ENCODE assay signal across 8 cellular contexts in genomic region chr12:96400631-96401060, GRCh38. TPM values are rescaled to one million over a fixed set of nuclear protein-coding genes. Genes with fewer than 3 reads are reported as not detected.
A peak's percentile ranks its signal among the peaks of the same experiment; 100 is the strongest.
DNase-seq lines count a peak whose midpoint lies in the region; ATAC-seq, FAIRE-seq and TF ChIP-seq lines count a peak whose summit lies in the region.

No MANE protein-coding gene starts in this region.

- H3K4me3 Mint-ChIP-seq in neural crest cell: peak overlapping the region; percentile 88

- no peaks in the 10 kb centered on the region for H3K27me3 ChIP-seq in BJ (ENCODE audit: control insufficient read depth, insufficient read depth, low read length)
- no peaks in the 10 kb centered on the region for H3K27me3 ChIP-seq in SU-DHL-6 (ENCODE audit: low read length)
- no peaks in the 10 kb centered on the region for H3K27me3 ChIP-seq in esophagus muscularis mucosa

- no peaks in the 10 kb centered on the region for H3K9me2 ChIP-seq in SU-DHL-6 (replicated peaks; ENCODE audit: insufficient read depth, low read length)

- no peak for FAIRE-seq in GM12892 (lab: Jason Lieb, UNC)

- POLR2A ChIA-PET in BJ (lab: Charles Lee): interaction anchor here (0.5 kb wide), 1 partner anchor 144 kb away, joined by 3 read pairs; no protein-coding TSS in a partner anchor
- POLR2A ChIA-PET in GM10248 (lab: Yijun Ruan, JAX): interaction anchor here (1.4 kb wide), 1 partner anchor 25 kb away, joined by 3 read pairs; no protein-coding TSS in a partner anchor

- no peak for DNase-seq in BJ (ENCODE audit: low read depth)
- DNase-seq in esophagus muscularis mucosa (ENCODE audit: extremely low spot score): no peak
- no peak for DNase-seq in neural crest cell (ENCODE audit: low read depth, low spot score)
- no peak for DNase-seq in GM10248 (ENCODE audit: extremely low spot score)
- no peak for DNase-seq in GM12892 (ENCODE audit: insufficient read length)

- peak overlapping the region; percentile 23 for H3K27ac Mint-ChIP-seq in neural crest cell (ENCODE audit: unreplicated experiment)

- H3K4me1 ChIP-seq in esophagus muscularis mucosa: peaks cover 9 to 36% (median 32%) of the 10 kb centered on the region in 4 donors

- peaks cover 27% of the 10 kb centered on the region for H3F3A ChIP-seq in SU-DHL-6 (ENCODE audit: insufficient read depth)

- H4K20me1 ChIP-seq in SU-DHL-6 (ENCODE audit: low read depth, low read length): peaks cover 23% of the 10 kb centered on the region

- H3K9me3 Mint-ChIP-seq in neural crest cell: no peaks in the 10 kb centered on the region

- peaks cover 43% of the 10 kb centered on the region for H3K79me2 ChIP-seq in SU-DHL-6 (ENCODE audit: insufficient read depth, low read length)

- CTCF ChIA-PET in BJ (lab: Yijun Ruan, JAX): interaction anchor here (0.7 to 7.3 kb wide), 16 partner anchors 10 to 189 kb away, joined by 3 to 42 read pairs (median 4); no protein-coding TSS in a partner anchor
- CTCF ChIA-PET in GM10248 (lab: Yijun Ruan, JAX): interaction anchor here (1.0 to 4.9 kb wide), 22 partner anchors 8 to 339 kb away, joined by 3 to 44 read pairs (median 4); partner anchors contain the start of gene CFAP54

- H3K4me2 ChIP-seq in SU-DHL-6 (ENCODE audit: low read depth, low read length, poor library complexity, severe bottlenecking): peak overlapping the region; percentile 98

- TF ChIP-seq POLR2A in esophagus muscularis mucosa (IDR thresholded peaks at IDR 0.05; ENCODE audit: low read depth): no peak
- no peak for TF ChIP-seq POLR2A in GM12892 (IDR thresholded peaks at IDR 0.05; ENCODE audit: low read depth, low read length)

- H3K4me1 Mint-ChIP-seq in neural crest cell: peaks cover 36% of the 10 kb centered on the region

- peak overlapping the region; percentile 87 for H2AFZ ChIP-seq in SU-DHL-6 (ENCODE audit: low read depth, low read length, severe bottlenecking)

- H3K4me3 ChIP-seq in BJ (ENCODE audit: low read depth, low read length) (peak overlapping the region; percentile 80), SU-DHL-6 (ENCODE audit: insufficient read depth, low read length, poor library complexity, severe bottlenecking) (peak overlapping the region; percentile 54), esophagus muscularis mucosa (peak overlapping the region; percentile 94 to 98 (median 96))

- TF ChIP-seq CTCF in BJ (IDR thresholded peaks at IDR 0.05; ENCODE audit: insufficient read depth, low read depth, low read length) (no peak), SU-DHL-6 (IDR thresholded peaks at IDR 0.05; ENCODE audit: insufficient read depth, low read length, poor library complexity, severe bottlenecking) (no peak), esophagus muscularis mucosa (IDR thresholded peaks at IDR 0.05) (no peak), neural crest cell (conservative IDR thresholded peaks at IDR 0.05) (no peak), GM10248 (IDR thresholded peaks at IDR 0.05; ENCODE audit: control extremely low read depth, extremely low read depth, low read depth, missing control alignments) (no peak)

- no peaks in the 10 kb centered on the region for H3K36me3 Mint-ChIP-seq in neural crest cell (ENCODE audit: low read depth)

- H3K27me3 Mint-ChIP-seq in neural crest cell (ENCODE audit: low read depth): no peaks in the 10 kb centered on the region

- H3K9me3 ChIP-seq in SU-DHL-6 (ENCODE audit: insufficient read depth, low read length) (no peaks in the 10 kb centered on the region), esophagus muscularis mucosa (no peaks in the 10 kb centered on the region)

- ATAC-seq in GM18873 (IDR thresholded peaks at IDR 0.05; ENCODE audit: low FRiP score, unreplicated experiment) (peak; percentile 8), HG03280 (IDR thresholded peaks at IDR 0.05; ENCODE audit: unreplicated experiment) (peak; percentile 2)

- intact Hi-C loops in esophagus muscularis mucosa (cut with DNase I): loop anchor here (5.0 to 10.0 kb wide), 5 partner anchors 87 to 366 kb away; partner anchors contain the start of genes CFAP54 and LTA4H

- H3K36me3 ChIP-seq in BJ (ENCODE audit: control insufficient read depth, insufficient read depth, low read length) (no peaks in the 10 kb centered on the region), SU-DHL-6 (ENCODE audit: low read length) (no peaks in the 10 kb centered on the region), esophagus muscularis mucosa (no peaks in the 10 kb centered on the region)

- TF ChIP-seq EP300 in esophagus muscularis mucosa (IDR thresholded peaks at IDR 0.05): no peak

- WGBS in esophagus muscularis mucosa: 3% methylated on average over 4 of the region's 19 CpGs

- peak overlapping the region; percentile 97 for H3K9ac ChIP-seq in SU-DHL-6 (ENCODE audit: low read length)

- H3K27ac ChIP-seq in SU-DHL-6 (ENCODE audit: low read depth, low read length) (peak overlapping the region; percentile 97), esophagus muscularis mucosa (replicated peaks in 1 of 4) (peak overlapping the region; percentile 100)

RNA-seq across cellular contexts. Expression of gene CDK17, which starts 0.4 kb away (rescaled TPM):
- polyA plus RNA-seq in BJ (2011; rRNA removed): 14.8 and 32.8 TPM in 2 replicates
- 49.5 and 64.4 TPM in 2 replicates for polyA minus RNA-seq in BJ (2011; rRNA and poly(A)+ RNA removed)
- total RNA-seq in esophagus muscularis mucosa (10 to 100 TPM; 56.2 to 96.9 (median 68.6) TPM), neural crest cell (32.8 and 33.4 TPM in 2 replicates)
- polyA plus RNA-seq in GM12892 (2012; ENCODE audit: missing spikeins): 19.3 TPM
